8 cellular contexts compared by ENCODE assay signal in the genomic region with DNA sequence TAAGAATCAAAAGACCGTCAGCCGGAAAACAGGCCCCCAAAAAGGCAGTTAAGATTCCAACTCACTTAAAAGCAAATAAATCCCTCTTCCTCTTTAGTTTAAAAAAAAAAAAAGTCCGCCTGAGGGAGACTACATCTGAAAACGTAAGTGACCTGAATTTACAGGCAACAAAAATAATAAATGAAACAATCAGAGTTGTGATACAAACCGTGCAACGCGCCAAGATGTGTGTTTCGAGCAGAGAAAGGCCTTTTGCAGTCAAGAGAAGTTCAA. TPM values are rescaled to one million over a fixed set of nuclear protein-coding genes. Genes with fewer than 3 reads are reported as not detected.
DNase-seq lines count a peak whose midpoint lies in the region; ATAC-seq and TF ChIP-seq lines count a peak whose summit lies in the region.

No MANE protein-coding gene starts in this region.

- H3K36me3 ChIP-seq in heart left ventricle (no peaks in the 10 kb centered on the region), body of pancreas (replicated peaks in 1 of 2; ENCODE audit: insufficient read depth in 1 of 2, low read depth in 2 of 2) (no peaks in the 10 kb centered on the region), mesenchymal stem cell (ENCODE audit: control insufficient read depth in 1 of 2, insufficient read depth in 2 of 2, low read depth in 1 of 2, low read length in 2 of 2) (peaks cover 3 to 7% of the 10 kb centered on the region in 2 experiments), vagina (no peaks in the 10 kb centered on the region)

- peak overlapping the region; percentile 70 to 100 (median 86) for H3K4me3 ChIP-seq in heart left ventricle
- peak overlapping the region; percentile 94 for H3K4me3 ChIP-seq in body of pancreas
- peak overlapping the region; percentile 93 to 99 for H3K4me3 ChIP-seq in mesenchymal stem cell (ENCODE audit: insufficient read depth in 1 of 2, low read depth in 1 of 2, low read length in 2 of 2)
- H3K4me3 ChIP-seq in vagina, result peak overlapping the region; percentile 72 to 98

- H2BK15ac ChIP-seq in mesenchymal stem cell (ENCODE audit: low read depth, poor library complexity, severe bottlenecking), result no peak overlapping the region

- H3K23ac ChIP-seq in mesenchymal stem cell (ENCODE audit: low read length in 2 of 2), result peak overlapping the region in 1 of 2 experiments; percentile 97

- H3K27ac ChIP-seq in heart left ventricle (peak overlapping the region; percentile 98 to 100 (median 99)), body of pancreas (peak overlapping the region; percentile 98 to 100 (median 100)), mesenchymal stem cell (ENCODE audit: low read length, poor library complexity, severe bottlenecking) (peak overlapping the region; percentile 93), vagina (peak overlapping the region; percentile 100)

- no peak overlapping the region for H2AFZ ChIP-seq in mesenchymal stem cell (ENCODE audit: low read depth, low read length)

- peak overlapping the region in 1 of 2 experiments; percentile 89 for H3K4ac ChIP-seq in mesenchymal stem cell (ENCODE audit: low read depth in 1 of 2, low read length in 2 of 2)

- H3K4me2 ChIP-seq in mesenchymal stem cell (ENCODE audit: low read length, poor library complexity, severe bottlenecking), result peak overlapping the region; percentile 80

- H4K8ac ChIP-seq in mesenchymal stem cell (ENCODE audit: low read length), result peak overlapping the region; percentile 54

- no peak for TF ChIP-seq CTCF in heart left ventricle (IDR thresholded peaks at IDR 0.05)
- peak in 1 of 7 experiments; percentile 4 for TF ChIP-seq CTCF in body of pancreas (IDR thresholded peaks at IDR 0.05)
- no peak for TF ChIP-seq CTCF in vagina (IDR thresholded peaks at IDR 0.05)

- H4K91ac ChIP-seq in mesenchymal stem cell (ENCODE audit: low read length), result no peak overlapping the region

- H2BK120ac ChIP-seq in mesenchymal stem cell (ENCODE audit: low read depth, low read length), result peak overlapping the region; percentile 100

- H3K9me3 ChIP-seq in heart left ventricle (no peaks in the 10 kb centered on the region), body of pancreas (no peaks in the 10 kb centered on the region), mesenchymal stem cell (ENCODE audit: control insufficient read depth, low read length) (no peaks in the 10 kb centered on the region), vagina (no peaks in the 10 kb centered on the region)

- ATAC-seq in heart left ventricle, result no peak
- no peak for ATAC-seq in left cardiac atrium
- no peak for ATAC-seq in body of pancreas

- H3K4me1 ChIP-seq in heart left ventricle (peaks cover 0 to 62% (median 49%) of the 10 kb centered on the region in 12 donors), body of pancreas (peaks cover 54% of the 10 kb centered on the region), mesenchymal stem cell (ENCODE audit: control insufficient read depth, insufficient read depth, low read depth, low read length) (peaks cover 13% of the 10 kb centered on the region), vagina (peaks cover 60% of the 10 kb centered on the region)

- H2AK5ac ChIP-seq in mesenchymal stem cell (ENCODE audit: low read length, severe bottlenecking), result peak overlapping the region; percentile 14

- peak overlapping the region in 1 of 2 experiments; percentile 99 for H3K14ac ChIP-seq in mesenchymal stem cell (ENCODE audit: low read length in 2 of 2)

- TF ChIP-seq POLR2A in heart left ventricle (IDR thresholded peaks at IDR 0.05) (no peak), body of pancreas (IDR thresholded peaks at IDR 0.05) (no peak), vagina (IDR thresholded peaks at IDR 0.05) (no peak)

- H3K79me1 ChIP-seq in mesenchymal stem cell (replicated peaks; ENCODE audit: low read length, poor library complexity, severe bottlenecking), result peaks cover 5% of the 10 kb centered on the region

- H2BK5ac ChIP-seq in mesenchymal stem cell (ENCODE audit: low read depth, low read length, poor library complexity, severe bottlenecking), result peak overlapping the region; percentile 99

- intact Hi-C loops in heart left ventricle (cut with DNase I), result loop anchor here in 9 of 10 donors (1.0 to 5.0 kb wide), 7 partner anchors 21 to 150 kb away; no protein-coding TSS in a partner anchor
- intact Hi-C loops in left cardiac atrium (cut with DNase I), result loop anchor here (1.0 to 10.0 kb wide), 2 partner anchors 147 to 148 kb away; no protein-coding TSS in a partner anchor
- intact Hi-C loops in body of pancreas (cut with DNase I), result no loop called here
- intact Hi-C loops in vagina (cut with DNase I), result loop anchor here (5.0 kb wide), 1 partner anchor 145 kb away; no protein-coding TSS in a partner anchor

- H3K18ac ChIP-seq in mesenchymal stem cell (ENCODE audit: low read depth in 1 of 2, low read length in 2 of 2), result peak overlapping the region; percentile 92 to 99

- 0 to 2% (median 0%) methylated on average over 8 of the region's 8 CpGs for WGBS in heart left ventricle, 4 donors
- WGBS in body of pancreas, 2 donors, result 0% methylated on average over 8 of the region's 8 CpGs
- 1% methylated on average over 8 of the region's 8 CpGs for WGBS in mesenchymal stem cell

- H3K27me3 ChIP-seq in heart left ventricle, result no peaks in the 10 kb centered on the region
- no peaks in the 10 kb centered on the region for H3K27me3 ChIP-seq in body of pancreas
- no peaks in the 10 kb centered on the region for H3K27me3 ChIP-seq in mesenchymal stem cell (ENCODE audit: control insufficient read depth in 1 of 2, insufficient read depth in 1 of 2, low read length in 2 of 2)
- H3K27me3 ChIP-seq in vagina, result no peaks in the 10 kb centered on the region

- no peak overlapping the region for H2BK12ac ChIP-seq in mesenchymal stem cell (ENCODE audit: low read length in 2 of 2)

- no peak for DNase-seq in heart left ventricle
- no peak for DNase-seq in left cardiac atrium
- no peak for DNase-seq in body of pancreas
- no peak for DNase-seq in mesenchymal stem cell
- DNase-seq in vagina (ENCODE audit: extremely low spot score in 2 of 2), result no peak
- no peak for DNase-seq in NCI-H2029 (lab: John Stamatoyannopoulos, UW)
- DNase-seq in DMS 273 treated with DMSO at 0.1 percent for 48 hours (lab: John Stamatoyannopoulos, UW), result no peak
- no peak for DNase-seq in NCI-H1092 treated with DMSO at 0.1 percent for 48 hours (lab: John Stamatoyannopoulos, UW)

- H3K9ac ChIP-seq in mesenchymal stem cell (ENCODE audit: low read length), result peak overlapping the region; percentile 98

RNA-seq across cellular contexts. Expression of a gene that starts 1.1 kb away (rescaled TPM):
- total RNA-seq in heart left ventricle, result 10 to 100 TPM; 22.7 to 57.2 (median 32.6) TPM
- 10 to 100 TPM; 13.7 to 17.0 TPM for polyA plus RNA-seq in heart left ventricle
- 10 to 100 TPM; 29.4 to 40.7 TPM for total RNA-seq in left cardiac atrium
- total RNA-seq in body of pancreas, result 100 to 1,000 TPM in 1 of 2 donors, 10 to 100 TPM in 1; 68.2 to 190 TPM
- polyA plus RNA-seq in mesenchymal stem cell (2013, experiment 1 of 2), result 20.1 TPM
- polyA plus RNA-seq in mesenchymal stem cell (2013, experiment 2 of 2), result 20.0 TPM
- 122 TPM for total RNA-seq in vagina
